In the genomic region with DNA sequence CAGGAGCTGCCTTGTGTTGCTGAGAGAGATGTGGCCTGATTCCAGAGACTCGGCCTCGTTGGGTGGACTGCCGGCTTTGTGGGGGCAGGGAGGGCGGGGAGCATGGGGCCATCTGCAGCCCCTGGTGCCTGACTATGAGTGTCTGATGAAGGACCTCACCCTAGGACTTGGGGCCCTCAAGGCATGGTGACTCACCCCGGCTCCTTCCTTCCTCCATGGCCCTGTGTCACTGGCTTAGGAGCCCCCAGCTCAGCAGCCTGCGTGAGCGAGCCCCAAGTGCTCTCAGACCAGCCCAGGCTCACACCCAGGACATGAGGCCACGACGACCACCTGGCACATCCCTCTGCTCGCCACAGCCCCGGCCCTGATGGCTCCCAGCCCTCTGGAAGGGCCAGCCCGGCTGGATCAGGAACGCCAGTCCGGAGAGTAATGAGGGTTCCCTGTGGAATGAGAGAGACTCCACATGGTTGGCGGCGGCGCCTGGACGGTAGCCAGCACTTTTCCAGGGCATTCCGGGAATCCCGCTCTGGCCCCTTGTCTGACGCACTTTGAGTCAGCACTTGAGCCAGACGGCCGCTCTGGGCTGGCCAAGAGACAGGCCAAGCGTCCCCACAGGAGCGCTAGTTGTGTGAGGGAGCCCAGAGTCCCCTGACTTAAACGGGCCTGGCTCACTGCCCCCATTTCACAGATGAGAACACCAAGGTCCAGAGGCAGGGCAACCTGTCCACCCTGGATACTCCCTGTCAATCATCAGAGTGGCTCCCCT, we compare ENCODE assay signal across 9 cellular contexts. TPM values are rescaled to one million over a fixed set of nuclear protein-coding genes. Genes with fewer than 3 reads are reported as not detected.
DNase-seq lines count a peak whose midpoint lies in the region; ATAC-seq and TF ChIP-seq lines count a peak whose summit lies in the region.
"Had no signal": no experiment of that assay in that cellular context is flagged by ENCODE, and none has a peak within 500 bp of the region (broad histone marks: within the 10 kb centered on the region; RNA-seq: fewer than 3 reads in every experiment).

No MANE protein-coding gene starts in this region.

- no TSS peak for BruUV-seq in PC-3 (replicated peaks; lab: Mats Ljungman, UMichigan)

- peak overlapping the region; percentile 85 for H3K4me2 ChIP-seq in PC-3 (ENCODE audit: low read length)

- H3K27ac ChIP-seq in PC-3 (ENCODE audit: low read length) (peak overlapping the region; percentile 99), muscle layer of colon (ENCODE audit: low read depth, low read length) (peak overlapping the region; percentile 79)

- peak overlapping the region; percentile 74 for H2AFZ ChIP-seq in PC-3 (ENCODE audit: low read length)

- H3K27me3 ChIP-seq in PC-3 (ENCODE audit: low read length) (no peaks in the 10 kb centered on the region), muscle layer of colon (ENCODE audit: control insufficient read depth in 1 of 2, insufficient read depth in 2 of 2, low read length in 2 of 2) (no peaks in the 10 kb centered on the region)

- H4K20me1 ChIP-seq in PC-3 (ENCODE audit: low read length), result no peaks in the 10 kb centered on the region

- H3K9ac ChIP-seq in PC-3 (ENCODE audit: low read length) (peak overlapping the region; percentile 90), muscle layer of colon (ENCODE audit: low read length) (no peak overlapping the region)

- peak; percentile 93 for DNase-seq in AG08395 (ENCODE audit: low spot score)
- DNase-seq in PC-3, result peak; percentile 93
- DNase-seq: CD4-positive, CD25-positive, alpha-beta regulatory T cell had no signal

- H3K79me2 ChIP-seq in PC-3 (ENCODE audit: low read length), result no peaks in the 10 kb centered on the region

- H3K4me1 ChIP-seq in PC-3 (ENCODE audit: insufficient read depth, low read length) (peaks cover 48% of the 10 kb centered on the region), muscle layer of colon (ENCODE audit: insufficient read depth, low read length) (peaks cover 63% of the 10 kb centered on the region)

- ATAC-seq in PC-3 (peak; percentile 56), esophagus mucosa (peak; percentile 52), HG02973 (IDR thresholded peaks at IDR 0.05; ENCODE audit: unreplicated experiment) (no peak), GM21447 (IDR thresholded peaks at IDR 0.05; ENCODE audit: unreplicated experiment) (no peak), HG03354 (IDR thresholded peaks at IDR 0.05; ENCODE audit: poor library complexity, severe bottlenecking, unreplicated experiment) (no peak), HG03097 (IDR thresholded peaks at IDR 0.05; ENCODE audit: low FRiP score, unreplicated experiment) (no peak)

- H3K4me3 ChIP-seq in PC-3 (ENCODE audit: low read length), result peak overlapping the region; percentile 52
- peak overlapping the region in 1 of 2 donors; percentile 18 for H3K4me3 ChIP-seq in muscle layer of colon (ENCODE audit: low read depth in 1 of 2, low read length in 2 of 2)

- H3K9me3 ChIP-seq in PC-3 (ENCODE audit: low read length) (no peaks in the 10 kb centered on the region), muscle layer of colon (ENCODE audit: low read length) (no peaks in the 10 kb centered on the region)

- no peaks in the 10 kb centered on the region for H3K9me2 ChIP-seq in PC-3 (replicated peaks; ENCODE audit: low read length)

- intact Hi-C loops in PC-3 (cut with micrococcal nuclease), result no loop called here

- POLR2A ChIA-PET in PC-3 (lab: Charles Lee; ENCODE audit: unreplicated experiment), result no interaction called here

- no peaks in the 10 kb centered on the region for H3K36me3 ChIP-seq in PC-3 (ENCODE audit: low read depth, low read length)
- no peaks in the 10 kb centered on the region for H3K36me3 ChIP-seq in muscle layer of colon (ENCODE audit: insufficient read depth, low read length)

- TF ChIP-seq CTCF in PC-3 (conservative IDR thresholded peaks at IDR 0.05; ENCODE audit: low read depth, low read length), result no peak

- CTCF ChIA-PET in PC-3 (lab: Charles Lee), result interaction anchor here (0.7 kb wide), 1 partner anchor 277 kb away, joined by 4 read pairs; no protein-coding TSS in a partner anchor

- H3F3A ChIP-seq in PC-3 (ENCODE audit: low read length, unreplicated experiment), result peaks cover 10% of the 10 kb centered on the region

RNA-seq across cellular contexts. Expression of a gene that starts 50.6 kb away (rescaled TPM):
- total RNA-seq in PC-3 (2014; rRNA removed), result 1.1 and 2.2 TPM in 2 replicates
- total RNA-seq in esophagus mucosa, result 0.08 TPM
- total RNA-seq: CD4-positive, CD25-positive, alpha-beta regulatory T cell had no signal

Comparison
In these comparisons a context has a peak if more than half of its experiments do, and no peak if none do; other contexts are left out.
1. ATAC-seq: peak in PC-3 (single experiment) and esophagus mucosa (single experiment); none in HG02973 (single experiment), GM21447 (single experiment), HG03354 (single experiment) and HG03097 (single experiment).